Comparison of ENCODE assay signal across 1 cellular context in the genomic region with DNA sequence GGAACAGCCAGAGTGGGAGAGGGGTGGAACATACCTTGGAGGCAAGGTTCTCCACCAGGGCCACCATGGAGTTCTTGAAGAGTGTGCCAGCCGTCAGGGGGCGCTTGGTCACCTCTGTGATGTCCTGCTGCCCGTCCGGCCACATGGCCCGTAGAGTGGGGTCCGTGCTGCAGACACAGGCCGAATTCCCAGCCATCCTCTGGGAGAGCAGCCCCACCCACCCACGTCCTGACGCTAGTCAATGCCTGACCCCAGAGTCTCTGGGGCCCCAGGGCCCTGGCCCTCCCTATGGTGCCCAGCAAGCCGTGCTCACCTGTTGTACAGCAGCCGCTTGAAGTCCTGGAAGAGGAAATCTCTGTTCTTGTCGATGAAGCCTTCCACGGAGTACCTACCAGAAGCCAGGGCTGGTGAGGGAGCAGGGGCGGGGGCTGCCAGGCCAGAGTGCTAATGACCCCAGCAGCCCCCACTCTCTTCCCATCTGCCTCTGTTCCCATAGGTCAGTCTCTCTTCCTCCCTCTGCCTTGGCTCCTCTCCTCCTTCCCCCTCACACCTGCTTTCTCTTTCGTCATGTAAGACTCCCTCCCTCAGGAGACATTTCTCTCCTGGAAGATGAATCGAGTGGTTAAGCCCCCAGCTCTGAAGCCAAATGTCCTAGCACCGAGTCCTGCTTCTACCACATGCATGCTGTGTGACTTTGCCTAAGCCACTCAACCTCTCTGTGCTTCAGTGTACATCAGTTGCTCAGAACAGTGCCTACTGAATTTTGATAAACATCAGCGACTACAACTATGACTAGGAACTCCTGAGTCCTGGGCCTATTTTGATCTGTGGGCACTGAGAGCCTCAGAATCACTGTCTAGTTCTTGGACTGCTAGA.
TF ChIP-seq lines count a peak whose summit lies in the region.

No MANE protein-coding gene starts in this region.

TF ChIP-seq in A549, 52 proteins besides CTCF, POLR2A, EP300 and RAD21 (continued from another document):
- TF ChIP-seq, protein P1, sequence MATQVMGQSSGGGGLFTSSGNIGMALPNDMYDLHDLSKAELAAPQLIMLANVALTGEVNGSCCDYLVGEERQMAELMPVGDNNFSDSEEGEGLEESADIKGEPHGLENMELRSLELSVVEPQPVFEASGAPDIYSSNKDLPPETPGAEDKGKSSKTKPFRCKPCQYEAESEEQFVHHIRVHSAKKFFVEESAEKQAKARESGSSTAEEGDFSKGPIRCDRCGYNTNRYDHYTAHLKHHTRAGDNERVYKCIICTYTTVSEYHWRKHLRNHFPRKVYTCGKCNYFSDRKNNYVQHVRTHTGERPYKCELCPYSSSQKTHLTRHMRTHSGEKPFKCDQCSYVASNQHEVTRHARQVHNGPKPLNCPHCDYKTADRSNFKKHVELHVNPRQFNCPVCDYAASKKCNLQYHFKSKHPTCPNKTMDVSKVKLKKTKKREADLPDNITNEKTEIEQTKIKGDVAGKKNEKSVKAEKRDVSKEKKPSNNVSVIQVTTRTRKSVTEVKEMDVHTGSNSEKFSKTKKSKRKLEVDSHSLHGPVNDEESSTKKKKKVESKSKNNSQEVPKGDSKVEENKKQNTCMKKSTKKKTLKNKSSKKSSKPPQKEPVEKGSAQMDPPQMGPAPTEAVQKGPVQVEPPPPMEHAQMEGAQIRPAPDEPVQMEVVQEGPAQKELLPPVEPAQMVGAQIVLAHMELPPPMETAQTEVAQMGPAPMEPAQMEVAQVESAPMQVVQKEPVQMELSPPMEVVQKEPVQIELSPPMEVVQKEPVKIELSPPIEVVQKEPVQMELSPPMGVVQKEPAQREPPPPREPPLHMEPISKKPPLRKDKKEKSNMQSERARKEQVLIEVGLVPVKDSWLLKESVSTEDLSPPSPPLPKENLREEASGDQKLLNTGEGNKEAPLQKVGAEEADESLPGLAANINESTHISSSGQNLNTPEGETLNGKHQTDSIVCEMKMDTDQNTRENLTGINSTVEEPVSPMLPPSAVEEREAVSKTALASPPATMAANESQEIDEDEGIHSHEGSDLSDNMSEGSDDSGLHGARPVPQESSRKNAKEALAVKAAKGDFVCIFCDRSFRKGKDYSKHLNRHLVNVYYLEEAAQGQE (IDR thresholded peaks at IDR 0.05), result no peak
- TF ChIP-seq KDM5A (IDR thresholded peaks at IDR 0.05), result no peak
- TF ChIP-seq FOSL2 (IDR thresholded peaks at IDR 0.05), result no peak
- no peak for TF ChIP-seq FOSL2 (CRISPR knock-in tag; IDR thresholded peaks at IDR 0.05)
- no peak for TF ChIP-seq PHF8 (IDR thresholded peaks at IDR 0.05; ENCODE audit: borderline replicate concordance, low read depth)
- no peak for TF ChIP-seq GATA3 (IDR thresholded peaks at IDR 0.05; ENCODE audit: borderline replicate concordance)
- no peak for TF ChIP-seq SREBF2 (IDR thresholded peaks at IDR 0.05)
- no peak for TF ChIP-seq CHD4 (IDR thresholded peaks at IDR 0.05; ENCODE audit: borderline replicate concordance)
- TF ChIP-seq, protein P2, sequence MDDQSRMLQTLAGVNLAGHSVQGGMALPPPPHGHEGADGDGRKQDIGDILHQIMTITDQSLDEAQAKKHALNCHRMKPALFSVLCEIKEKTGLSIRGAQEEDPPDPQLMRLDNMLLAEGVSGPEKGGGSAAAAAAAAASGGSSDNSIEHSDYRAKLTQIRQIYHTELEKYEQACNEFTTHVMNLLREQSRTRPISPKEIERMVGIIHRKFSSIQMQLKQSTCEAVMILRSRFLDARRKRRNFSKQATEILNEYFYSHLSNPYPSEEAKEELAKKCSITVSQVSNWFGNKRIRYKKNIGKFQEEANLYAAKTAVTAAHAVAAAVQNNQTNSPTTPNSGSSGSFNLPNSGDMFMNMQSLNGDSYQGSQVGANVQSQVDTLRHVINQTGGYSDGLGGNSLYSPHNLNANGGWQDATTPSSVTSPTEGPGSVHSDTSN (IDR thresholded peaks at IDR 0.05), result no peak
- no peak for TF ChIP-seq EHMT2 (IDR thresholded peaks at IDR 0.05; ENCODE audit: low read depth)
- no peak for TF ChIP-seq MAZ (IDR thresholded peaks at IDR 0.05; ENCODE audit: borderline replicate concordance, low read depth, low read length)
- TF ChIP-seq NPAS2 (CRISPR knock-in tag; IDR thresholded peaks at IDR 0.05; ENCODE audit: borderline replicate concordance), result no peak
- TF ChIP-seq, protein P3, sequence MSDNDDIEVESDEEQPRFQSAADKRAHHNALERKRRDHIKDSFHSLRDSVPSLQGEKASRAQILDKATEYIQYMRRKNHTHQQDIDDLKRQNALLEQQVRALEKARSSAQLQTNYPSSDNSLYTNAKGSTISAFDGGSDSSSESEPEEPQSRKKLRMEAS (IDR thresholded peaks at IDR 0.05), result peak; percentile 40
- TF ChIP-seq CBX2 (IDR thresholded peaks at IDR 0.05; ENCODE audit: borderline replicate concordance, low read depth), result no peak
- TF ChIP-seq, protein P4, sequence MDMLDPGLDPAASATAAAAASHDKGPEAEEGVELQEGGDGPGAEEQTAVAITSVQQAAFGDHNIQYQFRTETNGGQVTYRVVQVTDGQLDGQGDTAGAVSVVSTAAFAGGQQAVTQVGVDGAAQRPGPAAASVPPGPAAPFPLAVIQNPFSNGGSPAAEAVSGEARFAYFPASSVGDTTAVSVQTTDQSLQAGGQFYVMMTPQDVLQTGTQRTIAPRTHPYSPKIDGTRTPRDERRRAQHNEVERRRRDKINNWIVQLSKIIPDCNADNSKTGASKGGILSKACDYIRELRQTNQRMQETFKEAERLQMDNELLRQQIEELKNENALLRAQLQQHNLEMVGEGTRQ (IDR thresholded peaks at IDR 0.05), result no peak
- no peak for TF ChIP-seq NFE2L2 (conservative IDR thresholded peaks at IDR 0.05; ENCODE audit: low read length)
- TF ChIP-seq ZSCAN20 (CRISPR knock-in tag; IDR thresholded peaks at IDR 0.05), result no peak
- no peak for TF ChIP-seq HEYL (CRISPR knock-in tag; IDR thresholded peaks at IDR 0.05)
- TF ChIP-seq KDM1A (IDR thresholded peaks at IDR 0.05; ENCODE audit: low read depth), result peak; percentile 62; the same call in 1 of the 2 replicates
- no peak for TF ChIP-seq CBX8 (IDR thresholded peaks at IDR 0.05)
- no peak for TF ChIP-seq EHF (CRISPR knock-in tag; IDR thresholded peaks at IDR 0.05)
- no peak for TF ChIP-seq HOXB13 (CRISPR knock-in tag; IDR thresholded peaks at IDR 0.05; ENCODE audit: low read depth)
- no peak for TF ChIP-seq HOXA7 (CRISPR knock-in tag; IDR thresholded peaks at IDR 0.05)
- TF ChIP-seq ZC3H11A (IDR thresholded peaks at IDR 0.05), result no peak
- no peak for TF ChIP-seq TFCP2L1 (CRISPR knock-in tag; IDR thresholded peaks at IDR 0.05)
- no peak for TF ChIP-seq RARB (CRISPR knock-in tag; IDR thresholded peaks at IDR 0.05)
- TF ChIP-seq FOXS1 (CRISPR knock-in tag; IDR thresholded peaks at IDR 0.05), result no peak
- TF ChIP-seq ESRRA (IDR thresholded peaks at IDR 0.05; ENCODE audit: borderline replicate concordance, low read length), result no peak
- peak; percentile 68 for TF ChIP-seq ZFP36 (IDR thresholded peaks at IDR 0.05; ENCODE audit: borderline replicate concordance, partially characterized antibody)
